8 cellular contexts compared by ENCODE assay signal in the genomic region with DNA sequence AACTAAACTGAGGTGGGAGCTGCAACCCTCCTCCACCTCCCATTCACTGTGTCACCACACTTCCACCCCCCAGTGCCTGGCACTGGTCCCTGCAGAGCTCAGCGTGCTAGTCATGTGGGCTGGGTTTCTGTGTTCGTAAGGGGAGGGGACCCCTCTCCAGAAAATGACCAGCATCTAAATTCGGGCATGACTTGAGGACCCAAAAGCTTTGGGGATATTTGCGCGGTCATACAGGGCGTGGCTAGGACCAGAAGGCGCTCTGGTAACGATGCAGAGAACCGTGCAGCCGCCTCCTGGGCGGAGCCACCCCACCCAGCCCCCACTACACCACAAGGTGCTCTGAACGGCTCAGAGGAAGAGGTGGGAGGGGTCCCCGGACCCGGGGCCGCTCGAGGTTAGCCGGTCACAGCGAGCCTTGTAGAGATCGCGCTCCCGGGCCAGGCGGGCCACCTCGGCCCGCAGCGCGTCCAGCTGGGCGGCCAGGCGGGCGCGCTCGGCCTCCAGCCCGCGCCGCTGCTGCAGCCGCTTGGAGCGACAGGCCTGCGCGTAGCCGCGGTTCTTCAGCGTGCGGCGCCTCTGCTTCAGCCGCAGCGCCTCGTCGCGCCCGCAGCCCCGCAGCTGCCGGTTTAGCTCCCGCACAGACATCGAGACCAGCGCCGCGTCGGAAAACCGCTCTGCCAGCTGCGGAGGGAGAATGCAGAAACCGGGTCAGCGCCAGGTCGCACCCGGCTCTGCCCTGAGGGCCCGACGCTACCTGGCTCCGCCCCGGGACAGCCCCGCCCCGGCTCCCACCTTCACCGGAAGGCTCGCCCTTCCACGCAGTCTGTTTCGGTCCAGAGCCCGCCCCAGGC.
DNase-seq lines count a peak whose midpoint lies in the region; ATAC-seq and TF ChIP-seq lines count a peak whose summit lies in the region.

No MANE protein-coding gene starts in this region.

- H3K27ac ChIP-seq in muscle layer of duodenum (ENCODE audit: low read length): peak overlapping the region; percentile 49

- DNase-seq in Ammon's horn (ENCODE audit: low spot score) (peak; percentile 67), NCI-H69 (lab: John Stamatoyannopoulos, UW) (peak; percentile 92), epithelial cell of esophagus (ENCODE audit: low read depth) (peak; percentile 30)
- DNase-seq in activated CD8-positive, alpha-beta memory T cell treated with anti-CD3 and anti-CD28 coated beads, Interleukin-2, amount 50 U/mL, for 48 hours: peak; percentile 82
- DNase-seq in stimulated activated CD8-positive, alpha-beta memory T cell treated with anti-CD3 and anti-CD28 coated beads, Interleukin-7, amount 100 ng/mL, for 48 hours (ENCODE audit: extremely low read depth in 1 of 2, low read depth in 1 of 2): peak; percentile 51 to 68

- ATAC-seq in GM18909 (IDR thresholded peaks at IDR 0.05; ENCODE audit: poor library complexity, unreplicated experiment) (peak; percentile 90), HG03108 (IDR thresholded peaks at IDR 0.05; ENCODE audit: unreplicated experiment) (peak; percentile 82)

- no peak for TF ChIP-seq CTCF in epithelial cell of esophagus (IDR thresholded peaks at IDR 0.05; ENCODE audit: insufficient read depth, low read depth, low read length, missing control alignments)

- H3K4me3 ChIP-seq in epithelial cell of esophagus (ENCODE audit: low read length): peak overlapping the region; percentile 46
- H3K4me3 ChIP-seq in muscle layer of duodenum (ENCODE audit: low read depth in 1 of 2, low read length in 2 of 2): peak overlapping the region; percentile 58 to 65

- H3K27me3 ChIP-seq in muscle layer of duodenum (ENCODE audit: low read depth, low read length): no peaks in the 10 kb centered on the region

- H3K4me1 ChIP-seq in muscle layer of duodenum (ENCODE audit: control insufficient read depth in 1 of 2, insufficient read depth in 2 of 2, low read length in 2 of 2): peaks cover 4 to 11% of the 10 kb centered on the region in 2 donors

- no peaks in the 10 kb centered on the region for H3K36me3 ChIP-seq in muscle layer of duodenum (ENCODE audit: control insufficient read depth in 1 of 2, insufficient read depth in 2 of 2, low read length in 2 of 2)

- no peaks in the 10 kb centered on the region for H3K9me3 ChIP-seq in muscle layer of duodenum (ENCODE audit: control insufficient read depth in 1 of 2, low read length in 2 of 2)

Comparison
In these comparisons a context has a peak if more than half of its experiments do, and no peak if none do; other contexts are left out.
1. Peak in every context shown above with its lines: DNase-seq, ATAC-seq, H3K4me3 ChIP-seq and H3K27ac ChIP-seq.
2. DNase-seq: peak in every context shown above with its lines; median percentile 92 in NCI-H69; 82 in activated CD8-positive, alpha-beta memory T cell treated with anti-CD3 and anti-CD28 coated beads, Interleukin-2, amount 50 U/mL, for 48 hours; 67 in Ammon's horn; 60 in stimulated activated CD8-positive, alpha-beta memory T cell treated with anti-CD3 and anti-CD28 coated beads, Interleukin-7, amount 100 ng/mL, for 48 hours; 30 in epithelial cell of esophagus.